14 cellular contexts compared by ENCODE assay signal in genomic region chr3:13020159-13020558, GRCh38. TPM values are rescaled to one million over a fixed set of nuclear protein-coding genes. Genes with fewer than 3 reads are reported as not detected.
DNase-seq lines count a peak whose midpoint lies in the region; ATAC-seq, FAIRE-seq and TF ChIP-seq lines count a peak whose summit lies in the region.
"Had no signal": no experiment of that assay in that cellular context is flagged by ENCODE, and none has a peak within 500 bp of the region (broad histone marks: within the 10 kb centered on the region; RNA-seq: fewer than 3 reads in every experiment).

No MANE protein-coding gene starts in this region.

- FAIRE-seq in GM19239 (lab: Jason Lieb, UNC) (peak; percentile 84), astrocyte (lab: Jason Lieb, UNC) (no peak)

- H3K9me3 Mint-ChIP-seq in CD4-positive, alpha-beta T cell: no peaks in the 10 kb centered on the region
- H3K9me3 Mint-ChIP-seq in astrocyte (ENCODE audit: unreplicated experiment): peaks cover 2% of the 10 kb centered on the region
- H3K9me3 Mint-ChIP-seq: mesothelial cell of epicardium had no signal

- no peaks in the 10 kb centered on the region for H3K9me3 ChIP-seq in CD4-positive, alpha-beta T cell (ENCODE audit: control insufficient read depth, low read length)
- no peaks in the 10 kb centered on the region for H3K9me3 ChIP-seq in astrocyte (ENCODE audit: insufficient read depth, low read depth, low read length)
- no peaks in the 10 kb centered on the region for H3K9me3 ChIP-seq in neuronal stem cell (replicated peaks in 1 of 2; ENCODE audit: control insufficient read depth in 2 of 2, insufficient read depth in 1 of 2, low read depth in 1 of 2, low read length in 2 of 2)
- no peaks in the 10 kb centered on the region for H3K9me3 ChIP-seq in uterus
- H3K9me3 ChIP-seq: BE2C, gastroesophageal sphincter had no signal

- peak overlapping the region; percentile 99 for H2AK5ac ChIP-seq in neuronal stem cell (ENCODE audit: low read depth, low read length)

- no peaks in the 10 kb centered on the region for H3K36me3 ChIP-seq in astrocyte (ENCODE audit: insufficient read depth, low read length)
- H3K36me3 ChIP-seq in neuronal stem cell (replicated peaks in 1 of 2; ENCODE audit: control insufficient read depth in 2 of 2, insufficient read depth in 2 of 2, low read length in 2 of 2): no peaks in the 10 kb centered on the region
- H3K36me3 ChIP-seq in uterus: no peaks in the 10 kb centered on the region
- H3K36me3 ChIP-seq: gastroesophageal sphincter had no signal

- peak overlapping the region; percentile 90 for H2BK15ac ChIP-seq in neuronal stem cell (ENCODE audit: low read length)

- no peak for DNase-seq in CD4-positive, alpha-beta T cell
- DNase-seq in GM19239 (ENCODE audit: insufficient read length, low spot score) (no peak), astrocyte (ENCODE audit: low read depth) (no peak), neuronal stem cell (ENCODE audit: low spot score) (no peak), NCI-H2196 (lab: John Stamatoyannopoulos, UW; ENCODE audit: unreplicated experiment) (no peak), uterus (no peak)
- DNase-seq: activated naive CD4-positive, alpha-beta T cell treated with anti-CD3 and anti-CD28 coated beads, Interleukin-2, amount 50 U/mL, for 16 hours; BE2C had no signal

- peak overlapping the region; percentile 92 for H3K18ac ChIP-seq in neuronal stem cell (ENCODE audit: low read length)

- whole genome bisulfite sequencing in neuronal stem cell (ENCODE audit: extremely low coverage in 2 of 2, insufficient read length in 2 of 2, insufficient replicate concordance in 1 of 2), 2 donors: no CpG with 5 or more reads among the region's 6 CpGs

- TF ChIP-seq CTCF in CD4-positive, alpha-beta T cell (IDR thresholded peaks at IDR 0.05): no peak
- TF ChIP-seq CTCF in astrocyte (IDR thresholded peaks at IDR 0.05; ENCODE audit: insufficient read depth, low read depth, low read length) (no peak), uterus (IDR thresholded peaks at IDR 0.05) (no peak)

- H4K8ac ChIP-seq in neuronal stem cell (ENCODE audit: low read depth, low read length): no peak overlapping the region

- peak overlapping the region; percentile 62 for H2BK5ac ChIP-seq in neuronal stem cell (ENCODE audit: low read length)

- H3K23ac ChIP-seq in neuronal stem cell (ENCODE audit: low read depth, low read length, poor library complexity): peak overlapping the region; percentile 40

- CTCF ChIA-PET in CD4-positive, alpha-beta T cell (lab: Charles Lee): no interaction called here

- peak overlapping the region; percentile 85 for H2BK120ac ChIP-seq in neuronal stem cell (ENCODE audit: low read depth, low read length)

- no peaks in the 10 kb centered on the region for H4K20me1 ChIP-seq in astrocyte (ENCODE audit: insufficient read depth, low read length)

- POLR2A ChIA-PET in CD4-positive, alpha-beta T cell (lab: Charles Lee): no interaction called here

- H2AFZ ChIP-seq in astrocyte (ENCODE audit: low read depth, low read length) (peak overlapping the region; percentile 36), neuronal stem cell (ENCODE audit: low read length) (no peak overlapping the region)

- H3K79me2 ChIP-seq in astrocyte (ENCODE audit: insufficient read depth, low read length): no peaks in the 10 kb centered on the region

- H3K27ac ChIP-seq in CD4-positive, alpha-beta T cell (ENCODE audit: low read depth, low read length): no peak overlapping the region
- no peak overlapping the region for H3K27ac ChIP-seq in astrocyte (ENCODE audit: low read depth, low read length)
- no peak overlapping the region for H3K27ac ChIP-seq in neuronal stem cell (replicated peaks; ENCODE audit: low read length)
- no peak overlapping the region for H3K27ac ChIP-seq in uterus
- H3K27ac ChIP-seq: VCaP had no signal

- no peak overlapping the region for H3K9ac ChIP-seq in astrocyte (ENCODE audit: low read length)
- no peak overlapping the region for H3K9ac ChIP-seq in neuronal stem cell (ENCODE audit: low read depth, low read length, poor library complexity)

- H3K27me3 Mint-ChIP-seq in CD4-positive, alpha-beta T cell: no peaks in the 10 kb centered on the region
- H3K27me3 Mint-ChIP-seq in astrocyte (ENCODE audit: low read depth, unreplicated experiment): peaks cover 2% of the 10 kb centered on the region

- no peaks in the 10 kb centered on the region for H3K27me3 ChIP-seq in CD4-positive, alpha-beta T cell (ENCODE audit: control insufficient read depth, insufficient read depth, low read length)
- H3K27me3 ChIP-seq in astrocyte (ENCODE audit: insufficient read depth, low read length) (no peaks in the 10 kb centered on the region), neuronal stem cell (ENCODE audit: control insufficient read depth in 3 of 3, insufficient read depth in 3 of 3, low read depth in 1 of 3, low read length in 3 of 3) (no peaks in the 10 kb centered on the region), uterus (no peaks in the 10 kb centered on the region)
- H3K27me3 ChIP-seq: BE2C, gastroesophageal sphincter had no signal

- H3K36me3 Mint-ChIP-seq in CD4-positive, alpha-beta T cell (ENCODE audit: low read depth): peaks cover 6% of the 10 kb centered on the region
- no peaks in the 10 kb centered on the region for H3K36me3 Mint-ChIP-seq in astrocyte (ENCODE audit: low read depth, unreplicated experiment)
- H3K36me3 Mint-ChIP-seq: mesothelial cell of epicardium had no signal

- no peak overlapping the region for H3K14ac ChIP-seq in neuronal stem cell (ENCODE audit: low read length)

- peak overlapping the region; percentile 72 for H3K27ac Mint-ChIP-seq in CD4-positive, alpha-beta T cell
- H3K27ac Mint-ChIP-seq in astrocyte (ENCODE audit: unreplicated experiment): peak overlapping the region; percentile 21
- H3K27ac Mint-ChIP-seq: mesothelial cell of epicardium had no signal

- H3K4me1 Mint-ChIP-seq in CD4-positive, alpha-beta T cell (ENCODE audit: low read depth): peaks cover 25% of the 10 kb centered on the region
- H3K4me1 Mint-ChIP-seq in astrocyte (ENCODE audit: low read depth, unreplicated experiment): peaks cover 46% of the 10 kb centered on the region

- H3K79me1 ChIP-seq in neuronal stem cell (ENCODE audit: low read depth, low read length): peaks cover 3% of the 10 kb centered on the region

- no peak overlapping the region for H3K4me3 ChIP-seq in astrocyte (ENCODE audit: insufficient read depth, low read depth, low read length)
- no peak overlapping the region for H3K4me3 ChIP-seq in neuronal stem cell (ENCODE audit: low read length in 2 of 2)
- H3K4me3 ChIP-seq in uterus: no peak overlapping the region

- peaks cover 79% of the 10 kb centered on the region for H3K4me1 ChIP-seq in astrocyte (ENCODE audit: insufficient read depth, low read length)
- H3K4me1 ChIP-seq in neuronal stem cell (ENCODE audit: control insufficient read depth in 2 of 2, insufficient read depth in 1 of 2, low read depth in 1 of 2, low read length in 2 of 2): peaks cover 53 to 54% of the 10 kb centered on the region in 2 donors
- peaks cover 9 to 12% of the 10 kb centered on the region in 2 donors for H3K4me1 ChIP-seq in uterus

- intact Hi-C loops in CD4-positive, alpha-beta T cell (cut with DNase I, micrococcal nuclease): no loop called here
- intact Hi-C loops in uterus (cut with DNase I; ENCODE audit: low total_unique reads): no loop called here

- no peak for ATAC-seq in CD4-positive, alpha-beta T cell (ENCODE audit: poor library complexity)
- ATAC-seq in GM19467 (IDR thresholded peaks at IDR 0.05; ENCODE audit: unreplicated experiment) (no peak), HG02870 (IDR thresholded peaks at IDR 0.05; ENCODE audit: unreplicated experiment) (no peak)
- ATAC-seq: gastroesophageal sphincter, HCT116 had no signal

- TF ChIP-seq POLR2A in uterus (IDR thresholded peaks at IDR 0.05): no peak

- peak overlapping the region; percentile 63 for H2BK12ac ChIP-seq in neuronal stem cell (ENCODE audit: low read length)

- H3K4me2 ChIP-seq in astrocyte (ENCODE audit: low read length) (peak overlapping the region; percentile 76), neuronal stem cell (ENCODE audit: insufficient read depth, low read length, poor library complexity, severe bottlenecking) (no peak overlapping the region)

- H4K91ac ChIP-seq in neuronal stem cell (ENCODE audit: low read depth, low read length, poor library complexity): no peak overlapping the region

- no peak overlapping the region for H3K4me3 Mint-ChIP-seq in CD4-positive, alpha-beta T cell
- H3K4me3 Mint-ChIP-seq in astrocyte (ENCODE audit: unreplicated experiment): peak overlapping the region; percentile 75
- H3K4me3 Mint-ChIP-seq: mesothelial cell of epicardium had no signal

- H3K4ac ChIP-seq in neuronal stem cell (ENCODE audit: low read length): no peak overlapping the region

RNA-seq across cellular contexts. Expression of gene IQSEC1, which starts 53.1 kb away (rescaled TPM):
- total RNA-seq in CD4-positive, alpha-beta T cell: 100 to 1,000 TPM; 102 to 108 TPM
- total RNA-seq in astrocyte: 29.5 and 31.0 TPM in 2 replicates
- 22.0 TPM for polyA plus RNA-seq in neuronal stem cell (2013, experiment 1 of 2)
- 22.8 TPM for polyA plus RNA-seq in neuronal stem cell (2013, experiment 2 of 2)
- 10 to 100 TPM; 17.9 to 61.4 (median 49.7) TPM for total RNA-seq in uterus
